ENCODE assay signal across 25 cellular contexts in the genomic region with DNA sequence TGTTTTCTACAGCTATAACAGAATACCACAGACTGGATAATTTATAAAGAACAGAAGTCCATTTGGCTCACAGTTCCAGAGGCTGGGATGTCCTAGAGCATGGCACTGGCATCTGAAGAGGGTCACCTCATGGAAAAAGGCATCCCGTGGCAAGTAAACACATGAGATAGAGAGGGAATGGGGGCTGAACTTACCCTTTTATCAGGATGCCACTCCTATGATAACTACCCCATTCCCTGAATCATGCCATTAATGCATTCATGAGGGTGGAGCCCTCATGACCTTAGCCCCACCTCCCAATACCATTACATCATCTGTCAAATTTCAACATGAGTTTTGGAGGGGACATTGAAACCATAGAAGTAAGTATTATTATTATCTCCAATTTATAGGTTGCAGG.
"Had no signal": no experiment of that assay in that cellular context is flagged by ENCODE, and none has a peak within 500 bp of the region (broad histone marks: within the 10 kb centered on the region; RNA-seq: fewer than 3 reads in every experiment).

No MANE protein-coding gene starts in this region.

- H3K9ac ChIP-seq: neural progenitor cell had no signal

- H3K27ac ChIP-seq: hepatocyte, lower lobe of right lung, neural progenitor cell, ovary, right atrium auricular region, skin epidermis, testis, thyroid gland, transverse colon, upper lobe of left lung, vagina had no signal

- H2AFZ ChIP-seq: hepatocyte had no signal

- ATAC-seq: left ventricle myocardium superior; lower lobe of right lung; natural killer cell; sciatic nerve; stimulated activated naive B cell treated with anti-CD40 and anti-IgM and Interleukin-4, amounts not matched to agents 10 μg/mL and 1 μg/mL and 100 μg/mL, for 72 hours; stimulated activated naive CD8-positive, alpha-beta T cell treated with anti-CD3 and anti-CD28 coated beads, Interleukin-15, Interleukin-2, amounts not matched to agents 100 U/mL and 50 U/mL, for 24 hours had no signal

- H3K4me2 ChIP-seq: hepatocyte, neural progenitor cell had no signal

- H3K36me3 ChIP-seq: lower lobe of right lung, neural progenitor cell, ovary, right atrium auricular region, stomach, thyroid gland, transverse colon, upper lobe of left lung, vagina had no signal

- H3K79me2 ChIP-seq: hepatocyte had no signal

- H3K4me3 ChIP-seq: hepatocyte, lower lobe of right lung, neural progenitor cell, ovary, right atrium auricular region, skin epidermis, stomach, testis, thyroid gland, transverse colon, upper lobe of left lung, vagina had no signal

- H3K9me3 ChIP-seq: lower lobe of right lung, ovary, right atrium auricular region, stomach, testis, thyroid gland, transverse colon, upper lobe of left lung, vagina had no signal

- DNase-seq: islet precursor cell; left ventricle myocardium superior; lower lobe of right lung; mesendoderm; naive B cell; natural killer cell; nephron progenitor cell; ovary; stimulated activated CD4-positive, alpha-beta T cell treated with anti-CD3 and anti-CD28 coated beads, Interleukin-12 subunit alpha, Interleukin-12 subunit beta, amount 100 ng/mL, for 4 hours; stimulated activated CD4-positive, alpha-beta T cell treated with anti-CD3 and anti-CD28 coated beads, Interleukin-15, amount 100 ng/mL, for 24 hours; stimulated activated CD4-positive, alpha-beta T cell treated with anti-CD3 and anti-CD28 coated beads, Interleukin-2, amount 100 ng/mL, for 24 hours; stimulated activated CD4-positive, alpha-beta T cell treated with anti-CD3 and anti-CD28 coated beads, Interleukin-4, amount 100 ng/mL, for 1 hour; stimulated activated naive B cell treated with anti-CD40 and anti-IgM and Interleukin-4, amounts not matched to agents 10 μg/mL and 1 μg/mL and 100 μg/mL, for 72 hours; stimulated activated naive CD8-positive, alpha-beta T cell treated with anti-CD3 and anti-CD28 coated beads, Interleukin-15, Interleukin-2, amounts not matched to agents 100 U/mL and 50 U/mL, for 24 hours; testis; thyroid gland; transverse colon; upper lobe of left lung had no signal

- H3K27me3 ChIP-seq: hepatocyte, neural progenitor cell, ovary, right atrium auricular region, stomach, testis, thyroid gland, transverse colon, upper lobe of left lung, vagina had no signal

- H3K4me1 ChIP-seq: lower lobe of right lung, neural progenitor cell, right atrium auricular region, stomach, testis, thyroid gland, transverse colon, upper lobe of left lung, vagina had no signal
